ENCODE assay signal across 1 cellular context in genomic region chr10:32972929-32973328, GRCh38.
A peak's percentile ranks its signal among the peaks of the same experiment; 100 is the strongest.
TF ChIP-seq lines count a peak whose summit lies in the region.

No MANE protein-coding gene starts in this region.

TF ChIP-seq in IMR-90, 13 proteins besides CTCF, POLR2A, EP300 and RAD21:
- TF ChIP-seq NFE2L2 (IDR thresholded peaks at IDR 0.05; ENCODE audit: low read depth, low read length) (peak; percentile 58; the same call in 1 of the 2 replicates), FOS (IDR thresholded peaks at IDR 0.05; ENCODE audit: low read depth, low read length) (peak; percentile 55; the same call in 1 of the 2 replicates), ELK1 (IDR thresholded peaks at IDR 0.05; ENCODE audit: borderline replicate concordance, low read depth, low read length) (no peak)
TF ChIP-seq in IMR-90: peak in this region for 2.
